ENCODE assay signal across 8 cellular contexts in genomic region chrX:97616883-97617510, GRCh38.
A peak's percentile ranks its signal among the peaks of the same experiment; 100 is the strongest.
DNase-seq lines count a peak whose midpoint lies in the region; ATAC-seq and TF ChIP-seq lines count a peak whose summit lies in the region.

No MANE protein-coding gene starts in this region.

- 86 to 96% methylated on average over 4 to 6 of the region's 6 CpGs for WGBS in gastroesophageal sphincter (ENCODE audit: low coverage in 1 of 2), 2 donors
- WGBS in esophagus squamous epithelium, 2 donors, result 54 to 63% methylated on average over 6 of the region's 6 CpGs

- TF ChIP-seq EP300 in gastroesophageal sphincter (IDR thresholded peaks at IDR 0.05), result no peak

- H3K9me2 ChIP-seq in Karpas-422 (replicated peaks; ENCODE audit: insufficient read depth, low read length), result no peaks in the 10 kb centered on the region

- no peaks in the 10 kb centered on the region; the same call in 1 of the 2 replicates for H3K4me1 ChIP-seq in Karpas-422 (ENCODE audit: low read length)
- no peaks in the 10 kb centered on the region for H3K4me1 ChIP-seq in gastroesophageal sphincter
- H3K4me1 ChIP-seq in esophagus squamous epithelium, result peaks cover 0 to 4% (median 0%) of the 10 kb centered on the region in 3 donors

- no peak overlapping the region for H3K27ac ChIP-seq in Karpas-422 (ENCODE audit: low read length)
- H3K27ac ChIP-seq in gastroesophageal sphincter, result no peak overlapping the region
- peak overlapping the region in 2 of 4 donors; percentile 34 to 36 for H3K27ac ChIP-seq in esophagus squamous epithelium

- H3K9ac ChIP-seq in Karpas-422 (ENCODE audit: low read length), result no peak overlapping the region

- H3K4me2 ChIP-seq in Karpas-422 (ENCODE audit: low read depth, low read length, poor library complexity, severe bottlenecking), result no peak overlapping the region

- no peaks in the 10 kb centered on the region for H4K20me1 ChIP-seq in Karpas-422 (ENCODE audit: insufficient read depth, low read depth, low read length)

- peak overlapping the region; percentile 17; the same call in 1 of the 2 replicates for H2AFZ ChIP-seq in Karpas-422 (ENCODE audit: low read length)

- H3K4me3 ChIP-seq in GM12865 (ENCODE audit: low read depth, low read length) (no peak overlapping the region), Karpas-422 (ENCODE audit: low read length) (no peak overlapping the region), fibroblast of villous mesenchyme (ENCODE audit: low read depth, low read length) (no peak overlapping the region), gastroesophageal sphincter (no peak overlapping the region), esophagus squamous epithelium (peak overlapping the region in 2 of 4 donors; percentile 20 to 38)

- no peak for TF ChIP-seq CTCF in GM12865 (IDR thresholded peaks at IDR 0.05; ENCODE audit: insufficient read depth, low read depth, low read length, missing control alignments)
- no peak for TF ChIP-seq CTCF in fibroblast of villous mesenchyme (IDR thresholded peaks at IDR 0.05; ENCODE audit: insufficient read depth, low read depth, low read length)
- TF ChIP-seq CTCF in gastroesophageal sphincter (IDR thresholded peaks at IDR 0.05), result no peak
- no peak for TF ChIP-seq CTCF in esophagus squamous epithelium (IDR thresholded peaks at IDR 0.05)

- intact Hi-C loops in esophagus squamous epithelium (cut with DNase I), result no loop called here

- no peaks in the 10 kb centered on the region for H3K79me2 ChIP-seq in Karpas-422 (ENCODE audit: low read length)

- H3K9me3 ChIP-seq in Karpas-422 (ENCODE audit: low read length) (no peaks in the 10 kb centered on the region), gastroesophageal sphincter (no peaks in the 10 kb centered on the region), esophagus squamous epithelium (no peaks in the 10 kb centered on the region)

- no peak for TF ChIP-seq POLR2A in gastroesophageal sphincter (IDR thresholded peaks at IDR 0.05)
- TF ChIP-seq POLR2A in esophagus squamous epithelium (IDR thresholded peaks at IDR 0.05), result no peak

- no peaks in the 10 kb centered on the region for H3K36me3 ChIP-seq in Karpas-422 (ENCODE audit: insufficient read depth, low read length)
- no peaks in the 10 kb centered on the region for H3K36me3 ChIP-seq in gastroesophageal sphincter
- no peaks in the 10 kb centered on the region for H3K36me3 ChIP-seq in esophagus squamous epithelium

- ATAC-seq in GM21723 (IDR thresholded peaks at IDR 0.05; ENCODE audit: unreplicated experiment) (peak; percentile 98), gastroesophageal sphincter (no peak), left lobe of liver (no peak)

- H3K27me3 ChIP-seq in Karpas-422 (ENCODE audit: low read length) (no peaks in the 10 kb centered on the region), gastroesophageal sphincter (no peaks in the 10 kb centered on the region), esophagus squamous epithelium (no peaks in the 10 kb centered on the region)

- DNase-seq in GM12865 (ENCODE audit: low read depth), result peak; percentile 37
- no peak for DNase-seq in Karpas-422
- DNase-seq in fibroblast of villous mesenchyme (ENCODE audit: low read depth), result peak; percentile 37
- no peak for DNase-seq in NCI-H187 treated with DMSO at 0.1 percent for 48 hours (lab: John Stamatoyannopoulos, UW)
- DNase-seq in esophagus squamous epithelium (lab: John Stamatoyannopoulos, UW), result no peak
- no peak for DNase-seq in left lobe of liver (ENCODE audit: low spot score)

Comparison
In these comparisons a context has a peak if more than half of its experiments do, and no peak if none do; other contexts are left out.
1. DNase-seq: peak in GM12865 (single experiment) and fibroblast of villous mesenchyme (single experiment); none in Karpas-422 (single experiment), NCI-H187 treated with DMSO at 0.1 percent for 48 hours (single experiment), esophagus squamous epithelium (single experiment) and left lobe of liver (single experiment).